In genomic region chr3:111301238-111301798, GRCh38 we compare ENCODE assay signal across 17 cellular contexts.
"Had no signal": no experiment of that assay in that cellular context is flagged by ENCODE, and none has a peak within 500 bp of the region (broad histone marks: within the 10 kb centered on the region; RNA-seq: fewer than 3 reads in every experiment).

No MANE protein-coding gene starts in this region.

- H3K27me3 Mint-ChIP-seq: activated CD4-positive, alpha-beta T cell treated with anti-CD3 and anti-CD28 coated beads for 36 hours; brain had no signal

- H3K9me3 ChIP-seq: colonic mucosa, sigmoid colon, spleen, transverse colon had no signal

- H3K4me3 Mint-ChIP-seq: activated CD4-positive, alpha-beta T cell treated with anti-CD3 and anti-CD28 coated beads for 36 hours; activated T-cell treated with anti-CD3 and anti-CD28 coated beads, Interleukin-2, amount 50 U/mL, for 4 hours; brain; mesothelial cell of epicardium; neural crest cell; stimulated activated memory B cell treated with anti-CD40 and anti-IgM and Interleukin-4, amounts not matched to agents 10 μg/mL and 1 μg/mL and 100 μg/mL, for 72 hours had no signal

- H3K36me3 ChIP-seq: colonic mucosa, sigmoid colon, spleen, transverse colon had no signal

- H3K36me3 Mint-ChIP-seq: activated naive CD4-positive, alpha-beta T cell treated with anti-CD3 and anti-CD28 coated beads, Interleukin-2, amount 50 U/mL, for 72 hours; brain; mesothelial cell of epicardium; stimulated activated memory B cell treated with anti-CD40 and anti-IgM and Interleukin-4, amounts not matched to agents 10 μg/mL and 1 μg/mL and 100 μg/mL, for 72 hours had no signal

- H3K4me3 ChIP-seq: colonic mucosa, lung, sigmoid colon, spleen, transverse colon had no signal

- H3K27me3 ChIP-seq: colonic mucosa, sigmoid colon, transverse colon had no signal

- H3K9me3 Mint-ChIP-seq: activated naive CD4-positive, alpha-beta T cell treated with anti-CD3 and anti-CD28 coated beads, Interleukin-2, amount 50 U/mL, for 72 hours; activated T-cell treated with anti-CD3 and anti-CD28 coated beads, Interleukin-2, amount 50 U/mL, for 4 hours; brain; mesothelial cell of epicardium; neural crest cell; stimulated activated memory B cell treated with anti-CD40 and anti-IgM and Interleukin-4, amounts not matched to agents 10 μg/mL and 1 μg/mL and 100 μg/mL, for 72 hours had no signal

- DNase-seq: activated CD4-positive, alpha-beta T cell treated with anti-CD3 and anti-CD28 coated beads for 36 hours; activated gamma-delta T cell; activated T-cell treated with anti-CD3 and anti-CD28 coated beads, Interleukin-2, amount 50 U/mL, for 4 hours; amygdala; central memory CD4-positive, alpha-beta T cell; colonic mucosa; left colon; sigmoid colon; spleen; transverse colon had no signal

- H3K4me1 Mint-ChIP-seq: neural crest cell; stimulated activated memory B cell treated with anti-CD40 and anti-IgM and Interleukin-4, amounts not matched to agents 10 μg/mL and 1 μg/mL and 100 μg/mL, for 72 hours had no signal

- H3K4me1 ChIP-seq: colonic mucosa, sigmoid colon, spleen, transverse colon had no signal

- H3K27ac Mint-ChIP-seq: activated CD4-positive, alpha-beta T cell treated with anti-CD3 and anti-CD28 coated beads for 36 hours; activated naive CD4-positive, alpha-beta T cell treated with anti-CD3 and anti-CD28 coated beads, Interleukin-2, amount 50 U/mL, for 72 hours; brain; mesothelial cell of epicardium; stimulated activated memory B cell treated with anti-CD40 and anti-IgM and Interleukin-4, amounts not matched to agents 10 μg/mL and 1 μg/mL and 100 μg/mL, for 72 hours had no signal

- H3K27ac ChIP-seq: colonic mucosa, sigmoid colon, spleen, transverse colon had no signal

- ATAC-seq: activated CD4-positive, alpha-beta T cell treated with anti-CD3 and anti-CD28 coated beads for 36 hours; activated naive CD4-positive, alpha-beta T cell treated with anti-CD3 and anti-CD28 coated beads, Interleukin-2, amount 50 U/mL, for 72 hours; activated T-cell treated with anti-CD3 and anti-CD28 coated beads, Interleukin-2, amount 50 U/mL, for 4 hours; esophagus mucosa; left colon; stimulated activated memory B cell treated with anti-CD40 and anti-IgM and Interleukin-4, amounts not matched to agents 10 μg/mL and 1 μg/mL and 100 μg/mL, for 72 hours had no signal
